Comparison of ENCODE assay signal across 2 cellular contexts in genomic region chr15:57323806-57324589, GRCh38.
TF ChIP-seq lines count a peak whose summit lies in the region.

No MANE protein-coding gene starts in this region.

TF ChIP-seq in A549, 52 proteins besides CTCF, POLR2A, EP300 and RAD21:
- no peak for TF ChIP-seq PHF8 (IDR thresholded peaks at IDR 0.05; ENCODE audit: borderline replicate concordance, low read depth)
- TF ChIP-seq GATA3 (IDR thresholded peaks at IDR 0.05; ENCODE audit: borderline replicate concordance): no peak
- no peak for TF ChIP-seq ELK1 (IDR thresholded peaks at IDR 0.05; ENCODE audit: low read depth, low read length)
- TF ChIP-seq ESRRA (IDR thresholded peaks at IDR 0.05; ENCODE audit: borderline replicate concordance, low read length): peak; percentile 40; the same call in 1 of the 2 replicates
- TF ChIP-seq RNF2 (IDR thresholded peaks at IDR 0.05; ENCODE audit: borderline replicate concordance, low read depth): no peak
- TF ChIP-seq FOSB (CRISPR knock-in tag; IDR thresholded peaks at IDR 0.05): no peak
- TF ChIP-seq USF2 (IDR thresholded peaks at IDR 0.05): no peak
- TF ChIP-seq HOXB13 (CRISPR knock-in tag; IDR thresholded peaks at IDR 0.05; ENCODE audit: low read depth): no peak
- 0 out of 2 replicates have a peak, but pooled peaks have one; percentile 31 for TF ChIP-seq HOXB5 (CRISPR knock-in tag; IDR thresholded peaks at IDR 0.05)
- TF ChIP-seq SREBF2 (IDR thresholded peaks at IDR 0.05): no peak
- TF ChIP-seq BCL3 (IDR thresholded peaks at IDR 0.05): no peak
- peak; percentile 45 to 47; a peak in 1 of 5 replicates for TF ChIP-seq JUN (IDR thresholded peaks at IDR 0.05)

TF ChIP-seq in H1, 55 proteins besides CTCF, POLR2A, EP300 and RAD21:
- no peak for TF ChIP-seq GTF2F1 (IDR thresholded peaks at IDR 0.05; ENCODE audit: borderline replicate concordance, low read depth, low read length)
- no peak for TF ChIP-seq HDAC6 (IDR thresholded peaks at IDR 0.05; ENCODE audit: low read depth, low read length)
- TF ChIP-seq RBBP5 (IDR thresholded peaks at IDR 0.05; ENCODE audit: borderline replicate concordance, low read depth, low read length): no peak
- no peak for TF ChIP-seq SRF (IDR thresholded peaks at IDR 0.05; ENCODE audit: low read depth, low read length)
- TF ChIP-seq CEBPB (IDR thresholded peaks at IDR 0.05; ENCODE audit: low read depth, low read length): no peak
- TF ChIP-seq SUZ12 (IDR thresholded peaks at IDR 0.05; ENCODE audit: low read length): no peak
- TF ChIP-seq TAF1 (IDR thresholded peaks at IDR 0.05; ENCODE audit: low read depth, low read length): no peak
- TF ChIP-seq MAFK (IDR thresholded peaks at IDR 0.05; ENCODE audit: low read depth, low read length): no peak
- no peak for TF ChIP-seq E2F6 (IDR thresholded peaks at IDR 0.05)
- no peak for TF ChIP-seq FOSL1 (IDR thresholded peaks at IDR 0.05; ENCODE audit: insufficient read depth, low read depth, low read length)
- no peak for TF ChIP-seq CBX8 (IDR thresholded peaks at IDR 0.05; ENCODE audit: borderline replicate concordance, low read depth, low read length)
- no peak for TF ChIP-seq RXRA (IDR thresholded peaks at IDR 0.05; ENCODE audit: insufficient read depth, low read depth, low read length)
- no peak for TF ChIP-seq CHD7 (IDR thresholded peaks at IDR 0.05; ENCODE audit: insufficient replicate concordance, low read length)
